Comparison of ENCODE assay signal across 20 cellular contexts in genomic region chr3:190855151-190855550, GRCh38. TPM values are rescaled to one million over a fixed set of nuclear protein-coding genes. Genes with fewer than 3 reads are reported as not detected.
"Had no signal": no experiment of that assay in that cellular context is flagged by ENCODE, and none has a peak within 500 bp of the region (broad histone marks: within the 10 kb centered on the region; RNA-seq: fewer than 3 reads in every experiment).

No MANE protein-coding gene starts in this region.

- H3K4me3 ChIP-seq: body of pancreas, left lung, sigmoid colon had no signal

- H3K27ac ChIP-seq: body of pancreas, left lung, sigmoid colon had no signal

- H3K4me1 ChIP-seq: body of pancreas, left lung, sigmoid colon had no signal

- H3K9me3 Mint-ChIP-seq: activated B cell treated with CpG ODN at 0.5 μM for 24 hours; activated CD4-positive, alpha-beta T cell treated with anti-CD3 and anti-CD28 coated beads, Interleukin-2, amount 10 ng/mL, durations not matched to agents 7 days and 5 days; T-helper 1 cell treated with Interleukin-12 subunit alpha and Interleukin-12 subunit beta and Interleukin-4 antibody, amounts not matched to agents 30 μg/mL and 1 μg/mL, for 36 hours had no signal

- H3K27me3 ChIP-seq: body of pancreas, left lung, sigmoid colon had no signal

- H3K4me1 Mint-ChIP-seq: activated B cell treated with CpG ODN at 0.5 μM for 24 hours; activated CD4-positive, alpha-beta T cell treated with anti-CD3 and anti-CD28 coated beads, Interleukin-2, amount 10 ng/mL, durations not matched to agents 7 days and 5 days; activated naive CD4-positive, alpha-beta T cell treated with anti-CD3 and anti-CD28 coated beads, Interleukin-2, amount 50 U/mL, for 24 hours; natural killer cell had no signal

- H3K36me3 Mint-ChIP-seq: activated naive CD4-positive, alpha-beta T cell treated with anti-CD3 and anti-CD28 coated beads, Interleukin-2, amount 50 U/mL, for 24 hours; natural killer cell had no signal

- H3K4me3 Mint-ChIP-seq: activated B cell treated with CpG ODN at 0.5 μM for 24 hours; activated CD4-positive, alpha-beta T cell treated with anti-CD3 and anti-CD28 coated beads, Interleukin-2, amount 10 ng/mL, durations not matched to agents 7 days and 5 days; activated naive CD4-positive, alpha-beta T cell treated with anti-CD3 and anti-CD28 coated beads, Interleukin-2, amount 50 U/mL, for 24 hours; natural killer cell; stimulated activated naive CD8-positive, alpha-beta T cell treated with anti-CD3 and anti-CD28 coated beads, Interleukin-15, Interleukin-2, amounts not matched to agents 100 ng/mL and 50 ng/mL, for 24 hours; T-helper 1 cell treated with Interleukin-12 subunit alpha and Interleukin-12 subunit beta and Interleukin-4 antibody, amounts not matched to agents 30 μg/mL and 1 μg/mL, for 36 hours had no signal

- ATAC-seq: body of pancreas, left lung, natural killer cell had no signal

- H3K27ac Mint-ChIP-seq: activated B cell treated with CpG ODN at 0.5 μM for 24 hours; activated CD4-positive, alpha-beta T cell treated with anti-CD3 and anti-CD28 coated beads, Interleukin-2, amount 10 ng/mL, durations not matched to agents 7 days and 5 days; activated naive CD4-positive, alpha-beta T cell treated with anti-CD3 and anti-CD28 coated beads, Interleukin-2, amount 50 U/mL, for 24 hours; natural killer cell; stimulated activated naive CD8-positive, alpha-beta T cell treated with anti-CD3 and anti-CD28 coated beads, Interleukin-15, Interleukin-2, amounts not matched to agents 100 ng/mL and 50 ng/mL, for 24 hours; T-helper 1 cell treated with Interleukin-12 subunit alpha and Interleukin-12 subunit beta and Interleukin-4 antibody, amounts not matched to agents 30 μg/mL and 1 μg/mL, for 36 hours had no signal

- H3K36me3 ChIP-seq: left lung, sigmoid colon had no signal

- DNase-seq: activated B cell treated with CpG ODN at 0.5 μM for 24 hours; activated CD4-positive, alpha-beta T cell treated with anti-CD3 and anti-CD28 coated beads, Interleukin-2, amount 10 ng/mL, durations not matched to agents 7 days and 5 days; activated T-cell treated with anti-CD3 and anti-CD28 coated beads for 4 hours; amniotic stem cell; body of pancreas; effector memory CD4-positive, alpha-beta T cell; erythroblast; islet precursor cell; left lung; natural killer cell; nucleus accumbens; sigmoid colon; stimulated activated CD4-positive, alpha-beta T cell treated with anti-CD3 and anti-CD28 coated beads, Interleukin-12 subunit alpha, Interleukin-12 subunit beta, amount 100 ng/mL, for 4 hours; stimulated activated CD4-positive, alpha-beta T cell treated with anti-CD3 and anti-CD28 coated beads, Interleukin-2, amount 100 ng/mL, for 48 hours had no signal

- H3K9me3 ChIP-seq: body of pancreas, left lung, sigmoid colon had no signal

RNA-seq across cellular contexts. Expression of gene GMNC, which starts 7.3 kb away (rescaled TPM):
- total RNA-seq: activated B cell treated with CpG ODN at 0.5 μM for 24 hours; activated CD4-positive, alpha-beta T cell treated with anti-CD3 and anti-CD28 coated beads, Interleukin-2, amount 10 ng/mL, durations not matched to agents 7 days and 5 days; activated CD8-positive, alpha-beta memory T cell treated with anti-CD3 and anti-CD28 coated beads for 36 hours; left lung; natural killer cell; pulmonary artery endothelial cell; sigmoid colon; ureter had no signal
